Comparison of ENCODE assay signal across 8 cellular contexts in the genomic region with DNA sequence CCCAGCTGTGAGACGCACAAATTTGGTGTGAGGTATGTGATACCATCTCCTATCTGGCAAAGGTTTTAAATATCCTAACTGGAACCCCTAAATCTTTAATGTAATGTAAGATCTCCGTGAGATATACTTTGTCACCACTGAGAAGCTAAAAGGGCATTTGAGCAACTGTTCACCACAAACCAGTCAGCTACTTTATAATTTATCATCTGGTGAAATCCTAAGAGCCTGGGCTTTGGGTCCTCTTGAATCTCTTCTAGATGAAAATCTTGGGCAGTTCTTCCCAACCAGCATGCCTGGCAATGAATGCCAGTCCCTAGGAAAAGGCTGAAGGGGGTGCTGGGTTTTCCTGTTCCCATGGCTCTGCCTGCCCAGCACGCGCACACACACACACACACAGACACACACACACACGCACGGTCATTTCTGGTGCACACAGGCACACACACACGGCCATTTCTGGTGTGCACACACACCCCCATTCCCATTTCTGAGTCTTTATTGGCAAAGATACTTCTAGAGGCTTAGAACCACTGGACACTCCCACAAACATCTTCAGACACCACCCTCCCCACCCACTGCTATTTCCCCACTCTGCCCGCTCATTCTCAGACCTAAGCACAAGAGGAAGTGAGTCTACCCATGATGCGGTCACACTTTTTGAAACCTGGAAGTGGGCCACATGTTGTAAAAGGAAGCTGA.
DNase-seq lines count a peak whose midpoint lies in the region; ATAC-seq and TF ChIP-seq lines count a peak whose summit lies in the region.

No MANE protein-coding gene starts in this region.

- H3K4me3 Mint-ChIP-seq in activated T-helper 2 cell treated with anti-CD3 and anti-CD28 coated beads, Interferon-gamma antibody, Interleukin-2, Interleukin-4, amounts not matched to agents 10 μg/mL and 5 μg/mL and 100 μg/mL, durations not matched to agents 14 hours and 24 hours and 36 hours (ENCODE audit: low read depth) = peak overlapping the region; percentile 18

- peaks cover 61% of the 10 kb centered on the region for H3K4me1 Mint-ChIP-seq in activated T-helper 2 cell treated with anti-CD3 and anti-CD28 coated beads, Interferon-gamma antibody, Interleukin-2, Interleukin-4, amounts not matched to agents 10 μg/mL and 5 μg/mL and 100 μg/mL, durations not matched to agents 14 hours and 24 hours and 36 hours (ENCODE audit: low read depth)

- intact Hi-C loops in activated T-helper 2 cell treated with anti-CD3 and anti-CD28 coated beads, Interferon-gamma antibody, Interleukin-2, Interleukin-4, amounts not matched to agents 10 μg/mL and 5 μg/mL and 100 μg/mL, durations not matched to agents 14 hours and 24 hours and 36 hours (cut with micrococcal nuclease) = loop anchor here (1.0 to 10.0 kb wide), 6 partner anchors 25 to 321 kb away; no protein-coding TSS in a partner anchor

- 50 to 73% methylated on average over 6 to 9 of the region's 9 CpGs for WGBS in gastroesophageal sphincter (ENCODE audit: low coverage in 1 of 2), 2 donors

- H3K9ac ChIP-seq in skeletal muscle tissue (ENCODE audit: low read depth in 1 of 3, low read length in 3 of 3) = peak overlapping the region in 1 of 3 donors; percentile 53

- no peaks in the 10 kb centered on the region for H3K27me3 Mint-ChIP-seq in activated T-helper 2 cell treated with anti-CD3 and anti-CD28 coated beads, Interferon-gamma antibody, Interleukin-2, Interleukin-4, amounts not matched to agents 10 μg/mL and 5 μg/mL and 100 μg/mL, durations not matched to agents 14 hours and 24 hours and 36 hours (ENCODE audit: low read depth)

- H3K36me3 ChIP-seq in gastroesophageal sphincter (no peaks in the 10 kb centered on the region), skeletal muscle tissue (ENCODE audit: control insufficient read depth in 3 of 3, insufficient read depth in 3 of 3, low read length in 3 of 3) (no peaks in the 10 kb centered on the region)

- no peak for TF ChIP-seq CTCF in gastroesophageal sphincter (IDR thresholded peaks at IDR 0.05)

- DNase-seq in RPMI8226 (peak; percentile 95), DMS 273 treated with DMSO at 0.1 percent for 48 hours (lab: John Stamatoyannopoulos, UW) (no peak), putamen (ENCODE audit: low spot score) (no peak)
- peak; percentile 71 for DNase-seq in activated T-helper 2 cell treated with anti-CD3 and anti-CD28 coated beads, Interferon-gamma antibody, Interleukin-2, Interleukin-4, amounts not matched to agents 10 μg/mL and 5 μg/mL and 100 μg/mL, durations not matched to agents 14 hours and 24 hours and 36 hours (ENCODE audit: low spot score)

- peaks cover 2% of the 10 kb centered on the region for H3K36me3 Mint-ChIP-seq in activated T-helper 2 cell treated with anti-CD3 and anti-CD28 coated beads, Interferon-gamma antibody, Interleukin-2, Interleukin-4, amounts not matched to agents 10 μg/mL and 5 μg/mL and 100 μg/mL, durations not matched to agents 14 hours and 24 hours and 36 hours (ENCODE audit: low read depth)

- H3K4me1 ChIP-seq in gastroesophageal sphincter (peaks cover 0 to 48% (median 24%) of the 10 kb centered on the region in 3 donors), skeletal muscle tissue (ENCODE audit: control insufficient read depth in 3 of 3, insufficient read depth in 3 of 3, low read length in 3 of 3) (peaks cover 20 to 31% (median 29%) of the 10 kb centered on the region in 3 donors)

- H3K27me3 ChIP-seq in gastroesophageal sphincter = no peaks in the 10 kb centered on the region
- no peaks in the 10 kb centered on the region for H3K27me3 ChIP-seq in skeletal muscle tissue (ENCODE audit: control insufficient read depth in 3 of 3, insufficient read depth in 3 of 3, low read length in 3 of 3)

- H3K27ac Mint-ChIP-seq in activated T-helper 2 cell treated with anti-CD3 and anti-CD28 coated beads, Interferon-gamma antibody, Interleukin-2, Interleukin-4, amounts not matched to agents 10 μg/mL and 5 μg/mL and 100 μg/mL, durations not matched to agents 14 hours and 24 hours and 36 hours = peak overlapping the region; percentile 59

- no peak overlapping the region for H3K4me3 ChIP-seq in gastroesophageal sphincter
- H3K4me3 ChIP-seq in skeletal muscle tissue (ENCODE audit: low read length in 3 of 3) = peak overlapping the region in 2 of 3 donors; percentile 2 to 39

- ATAC-seq in GM18868 (IDR thresholded peaks at IDR 0.05; ENCODE audit: unreplicated experiment) (peak; percentile 65), HG03039 (IDR thresholded peaks at IDR 0.05; ENCODE audit: unreplicated experiment) (peak; percentile 43), gastroesophageal sphincter (peak; percentile 95)

- H3K9me3 Mint-ChIP-seq in activated T-helper 2 cell treated with anti-CD3 and anti-CD28 coated beads, Interferon-gamma antibody, Interleukin-2, Interleukin-4, amounts not matched to agents 10 μg/mL and 5 μg/mL and 100 μg/mL, durations not matched to agents 14 hours and 24 hours and 36 hours = no peaks in the 10 kb centered on the region

- no peak for TF ChIP-seq POLR2A in gastroesophageal sphincter (IDR thresholded peaks at IDR 0.05)

- H3K9me3 ChIP-seq in gastroesophageal sphincter (no peaks in the 10 kb centered on the region), skeletal muscle tissue (ENCODE audit: control insufficient read depth in 3 of 3, low read length in 3 of 3) (no peaks in the 10 kb centered on the region)

- no peak for TF ChIP-seq EP300 in gastroesophageal sphincter (IDR thresholded peaks at IDR 0.05)

- H3K27ac ChIP-seq in gastroesophageal sphincter (peak overlapping the region in 3 of 4 donors; percentile 46 to 66 (median 57)), skeletal muscle tissue (ENCODE audit: low read depth, low read length) (peak overlapping the region; percentile 37)

Comparison
In these comparisons a context has a peak if more than half of its experiments do, and no peak if none do; other contexts are left out.
1. ATAC-seq: peak in every context shown above with its lines; median percentile 95 in gastroesophageal sphincter; 65 in GM18868; 43 in HG03039.
2. DNase-seq: peak in RPMI8226 (single experiment) and activated T-helper 2 cell treated with anti-CD3 and anti-CD28 coated beads, Interferon-gamma antibody, Interleukin-2, Interleukin-4, amounts not matched to agents 10 μg/mL and 5 μg/mL and 100 μg/mL, durations not matched to agents 14 hours and 24 hours and 36 hours (single experiment); none in DMS 273 treated with DMSO at 0.1 percent for 48 hours (single experiment) and putamen (single experiment).
3. H3K4me3 ChIP-seq: peak in skeletal muscle tissue (2 of 3); none in gastroesophageal sphincter (0 of 2).